20 cellular contexts compared by ENCODE assay signal in genomic region chr1:107862064-107862463, GRCh38.
DNase-seq lines count a peak whose midpoint lies in the region; ATAC-seq, FAIRE-seq and TF ChIP-seq lines count a peak whose summit lies in the region.
"Had no signal": no experiment of that assay in that cellular context is flagged by ENCODE, and none has a peak within 500 bp of the region (broad histone marks: within the 10 kb centered on the region; RNA-seq: fewer than 3 reads in every experiment).

No MANE protein-coding gene starts in this region.

- no peak overlapping the region for H3K18ac ChIP-seq in neuronal stem cell (ENCODE audit: low read length)

- H3K4ac ChIP-seq in neuronal stem cell (ENCODE audit: low read length) = no peak overlapping the region

- H3K36me3 Mint-ChIP-seq in activated CD8-positive, alpha-beta T cell treated with anti-CD3 and anti-CD28 coated beads, Interleukin-2, amount 10 ng/mL, durations not matched to agents 7 days and 5 days (ENCODE audit: low read depth) = peaks cover 18% of the 10 kb centered on the region
- H3K36me3 Mint-ChIP-seq in CD8-positive, alpha-beta memory T cell = peaks cover 0 to 13% (median 9%) of the 10 kb centered on the region in 3 donors

- CTCF ChIA-PET in activated CD8-positive, alpha-beta T cell treated with anti-CD3 and anti-CD28 coated beads, Interleukin-2, amount 10 ng/mL, durations not matched to agents 7 days and 5 days (lab: Charles Lee) = interaction anchor here (1.0 kb wide), 1 partner anchor 16 kb away, joined by 3 read pairs; no protein-coding TSS in a partner anchor
- CTCF ChIA-PET in CD8-positive, alpha-beta memory T cell (lab: Charles Lee) = no interaction called here

- H2AFZ ChIP-seq in neuronal stem cell (ENCODE audit: low read length) = peak overlapping the region; percentile 74
- H2AFZ ChIP-seq: hepatocyte, parathyroid adenoma had no signal

- H3K27ac ChIP-seq in neuronal stem cell (replicated peaks; ENCODE audit: low read length) (no peak overlapping the region), stomach (no peak overlapping the region), kidney (ENCODE audit: low read depth in 2 of 2, low read length in 2 of 2) (no peak overlapping the region)
- H3K27ac ChIP-seq in CD8-positive, alpha-beta memory T cell (ENCODE audit: low read depth, low read length) = no peak overlapping the region
- H3K27ac ChIP-seq: hepatocyte, parathyroid adenoma, upper lobe of right lung had no signal

- TF ChIP-seq CTCF in stomach (IDR thresholded peaks at IDR 0.05) = no peak
- TF ChIP-seq CTCF in kidney (IDR thresholded peaks at IDR 0.05; ENCODE audit: borderline replicate concordance, extremely low read depth, insufficient read depth) = no peak

- no peak overlapping the region for H2BK15ac ChIP-seq in neuronal stem cell (ENCODE audit: low read length)

- POLR2A ChIA-PET in activated CD8-positive, alpha-beta T cell treated with anti-CD3 and anti-CD28 coated beads, Interleukin-2, amount 10 ng/mL, durations not matched to agents 7 days and 5 days (lab: Charles Lee) = no interaction called here
- POLR2A ChIA-PET in CD8-positive, alpha-beta memory T cell (lab: Charles Lee) = no interaction called here

- DNase-seq in GF-D8 (lab: John Stamatoyannopoulos, UW) = peak; percentile 26
- DNase-seq in Kasumi-1 (lab: John Stamatoyannopoulos, UW) = peak; percentile 97
- no peak for DNase-seq in activated CD8-positive, alpha-beta T cell treated with anti-CD3 and anti-CD28 coated beads, Interleukin-2, amount 10 ng/mL, durations not matched to agents 7 days and 5 days
- DNase-seq in neuronal stem cell (ENCODE audit: low spot score) = no peak
- DNase-seq in stomach = no peak
- DNase-seq in CD8-positive, alpha-beta memory T cell = no peak
- DNase-seq in kidney = no peak
- DNase-seq: activated CD4-positive, alpha-beta T cell treated with anti-CD3 and anti-CD28 coated beads, Interleukin-2, amount 50 U/mL, for 4 hours; caudate nucleus; DMS79; effector CD4-positive, alpha-beta T cell; left cardiac atrium; NCI-H187 treated with DMSO at 0.1 percent for 48 hours; PC-3; spleen; upper lobe of right lung had no signal

- no peak overlapping the region for H3K4me2 ChIP-seq in neuronal stem cell (ENCODE audit: insufficient read depth, low read length, poor library complexity, severe bottlenecking)
- H3K4me2 ChIP-seq: hepatocyte had no signal

- no peak overlapping the region for H2BK5ac ChIP-seq in neuronal stem cell (ENCODE audit: low read length)

- no peaks in the 10 kb centered on the region for H3K27me3 Mint-ChIP-seq in activated CD8-positive, alpha-beta T cell treated with anti-CD3 and anti-CD28 coated beads, Interleukin-2, amount 10 ng/mL, durations not matched to agents 7 days and 5 days (ENCODE audit: low read depth)
- no peaks in the 10 kb centered on the region for H3K27me3 Mint-ChIP-seq in CD8-positive, alpha-beta memory T cell
- H3K27me3 Mint-ChIP-seq: stimulated activated naive CD8-positive, alpha-beta T cell treated with anti-CD3 and anti-CD28 coated beads, Interleukin-15, Interleukin-2, amounts not matched to agents 100 ng/mL and 50 ng/mL, for 24 hours had no signal

- H3K36me3 ChIP-seq in neuronal stem cell (replicated peaks in 1 of 2; ENCODE audit: control insufficient read depth in 2 of 2, insufficient read depth in 2 of 2, low read length in 2 of 2) = no peaks in the 10 kb centered on the region
- no peaks in the 10 kb centered on the region for H3K36me3 ChIP-seq in stomach
- no peaks in the 10 kb centered on the region for H3K36me3 ChIP-seq in CD8-positive, alpha-beta memory T cell (ENCODE audit: insufficient read depth, low read length)
- no peaks in the 10 kb centered on the region for H3K36me3 ChIP-seq in kidney (ENCODE audit: control insufficient read depth in 1 of 2, insufficient read depth in 2 of 2, low read length in 2 of 2)
- H3K36me3 ChIP-seq: spleen, upper lobe of right lung had no signal

- intact Hi-C loops in stomach (cut with DNase I; ENCODE audit: low total_unique reads) (no loop called here), kidney (cut with DNase I) (no loop called here)

- no CpG with 5 or more reads among the region's 2 CpGs for WGBS in neuronal stem cell (ENCODE audit: extremely low coverage in 2 of 2, insufficient read length in 2 of 2, insufficient replicate concordance in 1 of 2), 2 donors
- WGBS in stomach, 5 donors = 76 to 92% (median 84%) methylated on average over 2 of the region's 2 CpGs

- peaks cover 26% of the 10 kb centered on the region for H3K9me3 Mint-ChIP-seq in activated CD8-positive, alpha-beta T cell treated with anti-CD3 and anti-CD28 coated beads, Interleukin-2, amount 10 ng/mL, durations not matched to agents 7 days and 5 days (ENCODE audit: insufficient read depth)
- peaks cover 9 to 21% (median 15%) of the 10 kb centered on the region in 5 donors for H3K9me3 Mint-ChIP-seq in CD8-positive, alpha-beta memory T cell
- H3K9me3 Mint-ChIP-seq: stimulated activated naive CD8-positive, alpha-beta T cell treated with anti-CD3 and anti-CD28 coated beads, Interleukin-15, Interleukin-2, amounts not matched to agents 100 ng/mL and 50 ng/mL, for 24 hours had no signal

- H3K9ac ChIP-seq in neuronal stem cell (ENCODE audit: low read depth, low read length, poor library complexity) (no peak overlapping the region), kidney (ENCODE audit: low read length in 2 of 2) (no peak overlapping the region)
- H3K9ac ChIP-seq: parathyroid adenoma had no signal

- H3K79me1 ChIP-seq in neuronal stem cell (ENCODE audit: low read depth, low read length) = no peaks in the 10 kb centered on the region

- no peak overlapping the region for H2BK12ac ChIP-seq in neuronal stem cell (ENCODE audit: low read length)

- peaks cover 28% of the 10 kb centered on the region for H3K4me1 Mint-ChIP-seq in activated CD8-positive, alpha-beta T cell treated with anti-CD3 and anti-CD28 coated beads, Interleukin-2, amount 10 ng/mL, durations not matched to agents 7 days and 5 days (ENCODE audit: low read depth)
- peaks cover 31 to 43% (median 38%) of the 10 kb centered on the region in 3 donors for H3K4me1 Mint-ChIP-seq in CD8-positive, alpha-beta memory T cell

- no peak overlapping the region for H3K23ac ChIP-seq in neuronal stem cell (ENCODE audit: low read depth, low read length, poor library complexity)

- no peak overlapping the region for H4K91ac ChIP-seq in neuronal stem cell (ENCODE audit: low read depth, low read length, poor library complexity)

- no peak overlapping the region for H4K8ac ChIP-seq in neuronal stem cell (ENCODE audit: low read depth, low read length)

- H3K4me1 ChIP-seq in neuronal stem cell (ENCODE audit: control insufficient read depth in 2 of 2, insufficient read depth in 1 of 2, low read depth in 1 of 2, low read length in 2 of 2) = peaks cover 2 to 3% of the 10 kb centered on the region in 2 donors
- H3K4me1 ChIP-seq in stomach = peaks cover 0 to 5% (median 0%) of the 10 kb centered on the region in 4 donors
- H3K4me1 ChIP-seq in CD8-positive, alpha-beta memory T cell (ENCODE audit: insufficient read depth, low read length) = peaks cover 10% of the 10 kb centered on the region
- no peaks in the 10 kb centered on the region for H3K4me1 ChIP-seq in kidney (ENCODE audit: control insufficient read depth in 1 of 2, insufficient read depth in 1 of 2, low read depth in 1 of 2, low read length in 2 of 2)
- H3K4me1 ChIP-seq: parathyroid adenoma, upper lobe of right lung had no signal

- no peak for TF ChIP-seq EP300 in stomach (IDR thresholded peaks at IDR 0.05)

- H2BK120ac ChIP-seq in neuronal stem cell (ENCODE audit: low read depth, low read length) = no peak overlapping the region

- no peak overlapping the region for H2AK5ac ChIP-seq in neuronal stem cell (ENCODE audit: low read depth, low read length)

- TF ChIP-seq POLR2A in stomach (IDR thresholded peaks at IDR 0.05) = no peak

- no peak overlapping the region for H3K4me3 Mint-ChIP-seq in activated CD8-positive, alpha-beta T cell treated with anti-CD3 and anti-CD28 coated beads, Interleukin-2, amount 10 ng/mL, durations not matched to agents 7 days and 5 days
- no peak overlapping the region for H3K4me3 Mint-ChIP-seq in CD8-positive, alpha-beta memory T cell
- H3K4me3 Mint-ChIP-seq: stimulated activated naive CD8-positive, alpha-beta T cell treated with anti-CD3 and anti-CD28 coated beads, Interleukin-15, Interleukin-2, amounts not matched to agents 100 ng/mL and 50 ng/mL, for 24 hours had no signal

- peak overlapping the region; percentile 23 for H3K27ac Mint-ChIP-seq in activated CD8-positive, alpha-beta T cell treated with anti-CD3 and anti-CD28 coated beads, Interleukin-2, amount 10 ng/mL, durations not matched to agents 7 days and 5 days
- peak overlapping the region in 2 of 8 donors; percentile 3 to 39 for H3K27ac Mint-ChIP-seq in CD8-positive, alpha-beta memory T cell
- H3K27ac Mint-ChIP-seq: stimulated activated naive CD8-positive, alpha-beta T cell treated with anti-CD3 and anti-CD28 coated beads, Interleukin-15, Interleukin-2, amounts not matched to agents 100 ng/mL and 50 ng/mL, for 24 hours had no signal

- H3K4me3 ChIP-seq in neuronal stem cell (ENCODE audit: low read length in 2 of 2) (no peak overlapping the region), stomach (no peak overlapping the region), kidney (ENCODE audit: low read length in 2 of 2) (no peak overlapping the region)
- H3K4me3 ChIP-seq in CD8-positive, alpha-beta memory T cell (ENCODE audit: low read length) = no peak overlapping the region
- H3K4me3 ChIP-seq: hepatocyte, spleen, upper lobe of right lung had no signal

- no peaks in the 10 kb centered on the region for H3K9me3 ChIP-seq in neuronal stem cell (replicated peaks in 1 of 2; ENCODE audit: control insufficient read depth in 2 of 2, insufficient read depth in 1 of 2, low read depth in 1 of 2, low read length in 2 of 2)
- H3K9me3 ChIP-seq in stomach = no peaks in the 10 kb centered on the region
- H3K9me3 ChIP-seq in CD8-positive, alpha-beta memory T cell (ENCODE audit: low read length) = peaks cover 4% of the 10 kb centered on the region
- H3K9me3 ChIP-seq in kidney (ENCODE audit: control insufficient read depth in 1 of 2, low read length in 2 of 2) = no peaks in the 10 kb centered on the region
- H3K9me3 ChIP-seq: upper lobe of right lung had no signal

- ATAC-seq in activated CD8-positive, alpha-beta T cell treated with anti-CD3 and anti-CD28 coated beads, Interleukin-2, amount 10 ng/mL, durations not matched to agents 7 days and 5 days = peak; percentile 42
- ATAC-seq in SK-N-SH treated with all-trans-retinoic acid at 6 μM for 48 hours = no peak
- ATAC-seq: left cardiac atrium, PC-3, upper lobe of right lung had no signal

- H3K14ac ChIP-seq in neuronal stem cell (ENCODE audit: low read length) = no peak overlapping the region

- H3K27me3 ChIP-seq in neuronal stem cell (ENCODE audit: control insufficient read depth in 3 of 3, insufficient read depth in 3 of 3, low read depth in 1 of 3, low read length in 3 of 3) = no peaks in the 10 kb centered on the region
- H3K27me3 ChIP-seq in stomach = no peaks in the 10 kb centered on the region
- H3K27me3 ChIP-seq in CD8-positive, alpha-beta memory T cell (ENCODE audit: insufficient read depth, low read length, poor library complexity, severe bottlenecking) = no peaks in the 10 kb centered on the region
- H3K27me3 ChIP-seq: hepatocyte, spleen, upper lobe of right lung had no signal

- no peak for FAIRE-seq in kidney (lab: Jason Lieb, UNC)

TF ChIP-seq in SK-N-SH treated with all-trans-retinoic acid at 6 μM for 48 hours, 23 proteins besides CTCF, POLR2A, EP300 and RAD21 (continues in another document):
- TF ChIP-seq ESRRG (CRISPR knock-in tag; IDR thresholded peaks at IDR 0.05) (no peak), ZFP3 (CRISPR knock-in tag; IDR thresholded peaks at IDR 0.05) (no peak)

Comparison
In these comparisons a context has a peak if more than half of its experiments do, and no peak if none do; other contexts are left out.
1. DNase-seq: peak in GF-D8 (single experiment) and Kasumi-1 (2 of 2); none in activated CD8-positive, alpha-beta T cell treated with anti-CD3 and anti-CD28 coated beads, Interleukin-2, amount 10 ng/mL, durations not matched to agents 7 days and 5 days (single experiment), neuronal stem cell (single experiment), stomach (single experiment), CD8-positive, alpha-beta memory T cell (0 of 5) and kidney (single experiment).